Comparison of ENCODE assay signal across 10 cellular contexts in genomic region chr2:31413876-31414550, GRCh38. TPM values are rescaled to one million over a fixed set of nuclear protein-coding genes. Genes with fewer than 3 reads are reported as not detected.
A peak's percentile ranks its signal among the peaks of the same experiment; 100 is the strongest.
DNase-seq lines count a peak whose midpoint lies in the region; ATAC-seq and TF ChIP-seq lines count a peak whose summit lies in the region.
"Had no signal": no experiment of that assay in that cellular context is flagged by ENCODE, and none has a peak within 500 bp of the region (broad histone marks: within the 10 kb centered on the region; RNA-seq: fewer than 3 reads in every experiment).

No MANE protein-coding gene starts in this region.

- H3F3A ChIP-seq in PC-9 (ENCODE audit: insufficient read depth, low read depth): peaks cover 35% of the 10 kb centered on the region

- H3K27me3 ChIP-seq in PC-9 (ENCODE audit: insufficient read depth, low read depth): no peaks in the 10 kb centered on the region

- H3K36me3 Mint-ChIP-seq in type B pancreatic cell (no peaks in the 10 kb centered on the region), immature natural killer cell (peaks cover 0 to 2% (median 2%) of the 10 kb centered on the region in 3 donors)

- DNase-seq in stimulated activated CD4-positive, alpha-beta T cell treated with anti-CD3 and anti-CD28 coated beads, Interleukin-2, amount 100 ng/mL, for 4 hours (ENCODE audit: low read depth): peak; percentile 6
- DNase-seq in stimulated activated CD4-positive, alpha-beta T cell treated with anti-CD3 and anti-CD28 coated beads, Interleukin-2, amount 100 ng/mL, for 48 hours: no peak
- DNase-seq in PC-9 (no peak), type B pancreatic cell (ENCODE audit: extremely low spot score, unreplicated experiment) (no peak), nucleus accumbens (lab: John Stamatoyannopoulos, UW) (no peak), NOMO-1 treated with DMSO at 0.1 percent for 48 hours (lab: John Stamatoyannopoulos, UW; ENCODE audit: unreplicated experiment) (no peak), immature natural killer cell (no peak)
- DNase-seq: activated CD4-positive, alpha-beta T cell treated with anti-CD3 and anti-CD28 coated beads, Interleukin-2, amount 10 ng/mL, durations not matched to agents 7 days and 5 days; NCI-H748 treated with DMSO at 0.1 percent for 48 hours had no signal

- peaks cover 8% of the 10 kb centered on the region; the same call in 1 of the 2 replicates for H3K36me3 ChIP-seq in PC-9 (ENCODE audit: low read depth)

- CTCF ChIA-PET in PC-9 (lab: Charles Lee): interaction anchor here (0.6 to 0.9 kb wide), 4 partner anchors 12 to 702 kb away, joined by 3 to 4 read pairs (median 3); no protein-coding TSS in a partner anchor

- BruUV-seq in PC-9 (replicated peaks; lab: Mats Ljungman, UMichigan): TSS peak; percentile 58

- peaks cover 52% of the 10 kb centered on the region for H3K4me1 ChIP-seq in PC-9 (replicated peaks; ENCODE audit: insufficient read depth)

- H3K4me1 Mint-ChIP-seq in type B pancreatic cell (ENCODE audit: unreplicated experiment): no peaks in the 10 kb centered on the region
- H3K4me1 Mint-ChIP-seq in immature natural killer cell: peaks cover 0 to 6% of the 10 kb centered on the region in 2 donors

- H3K9me3 Mint-ChIP-seq in type B pancreatic cell (no peaks in the 10 kb centered on the region), immature natural killer cell (peaks cover 1 to 8% (median 3%) of the 10 kb centered on the region in 6 donors)

- peaks cover 28% of the 10 kb centered on the region for H3K79me2 ChIP-seq in PC-9 (ENCODE audit: low read depth)

- H4K20me1 ChIP-seq in PC-9 (ENCODE audit: insufficient read depth): no peaks in the 10 kb centered on the region

- H3K27me3 Mint-ChIP-seq in type B pancreatic cell (no peaks in the 10 kb centered on the region), immature natural killer cell (ENCODE audit: low read depth in 3 of 3) (peaks cover 0 to 4% (median 0%) of the 10 kb centered on the region in 3 donors)

- H2AFZ ChIP-seq in PC-9: no peak overlapping the region

- H3K27ac Mint-ChIP-seq in type B pancreatic cell (no peak overlapping the region), immature natural killer cell (no peak overlapping the region)
- H3K27ac Mint-ChIP-seq: activated CD4-positive, alpha-beta T cell treated with anti-CD3 and anti-CD28 coated beads, Interleukin-2, amount 10 ng/mL, durations not matched to agents 7 days and 5 days had no signal

- H3K27ac ChIP-seq in PC-9: peak overlapping the region; percentile 85

- POLR2A ChIA-PET in PC-9 (lab: Charles Lee; ENCODE audit: unreplicated experiment): interaction anchor here (0.6 kb wide), 2 partner anchors 12 to 648 kb away, joined by 3 to 12 read pairs; no protein-coding TSS in a partner anchor

- peaks cover 12% of the 10 kb centered on the region for H3K9me3 ChIP-seq in PC-9 (ENCODE audit: insufficient read depth, low read depth)

- peak overlapping the region; percentile 48 for H3K4me3 ChIP-seq in PC-9

- H3K4me3 Mint-ChIP-seq in type B pancreatic cell (no peak overlapping the region), immature natural killer cell (no peak overlapping the region)
- H3K4me3 Mint-ChIP-seq: activated CD4-positive, alpha-beta T cell treated with anti-CD3 and anti-CD28 coated beads, Interleukin-2, amount 10 ng/mL, durations not matched to agents 7 days and 5 days had no signal

- H3K9me2 ChIP-seq in PC-9 (ENCODE audit: insufficient read depth): no peaks in the 10 kb centered on the region

- intact Hi-C loops in PC-9 (cut with micrococcal nuclease; ENCODE audit: unreplicated experiment): loop anchor here (1.0 to 2.0 kb wide), 3 partner anchors 17 to 110 kb away; no protein-coding TSS in a partner anchor

- TF ChIP-seq CTCF in PC-9 (conservative IDR thresholded peaks at IDR 0.05): peak; percentile 73
- peak; percentile 55 for TF ChIP-seq CTCF in type B pancreatic cell (conservative IDR thresholded peaks at IDR 0.05)

- peak overlapping the region; percentile 72 for H3K4me2 ChIP-seq in PC-9

- ATAC-seq in esophagus mucosa: peak; percentile 34

RNA-seq across cellular contexts. Expression of gene XDH, which starts 0.5 kb away (rescaled TPM):
- total RNA-seq in PC-9 (2021) (5.7 and 7.7 TPM in 2 replicates), esophagus mucosa (39.7 TPM), type B pancreatic cell (ENCODE audit: low replicate concordance) (2.5 and 7.7 TPM in 2 replicates)
- not detected for polyA plus RNA-seq in immature natural killer cell
